8 cellular contexts compared by ENCODE assay signal in the genomic region with DNA sequence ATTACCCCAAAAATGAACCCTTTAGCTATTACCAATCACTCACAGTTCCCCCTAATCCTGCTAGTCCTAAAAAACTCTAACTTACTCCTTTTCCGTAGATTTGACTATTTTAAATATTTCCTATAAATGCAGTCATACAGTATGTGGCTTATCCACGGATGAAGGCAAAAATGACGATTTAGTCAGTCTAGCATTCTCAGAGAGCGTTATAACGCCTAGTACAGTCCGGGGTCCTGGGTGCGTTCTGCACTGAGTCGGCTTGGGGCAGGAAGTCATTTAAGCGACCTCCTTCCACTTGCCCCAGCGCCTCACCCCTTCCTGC. TPM values are rescaled to one million over a fixed set of nuclear protein-coding genes. Genes with fewer than 3 reads are reported as not detected.
DNase-seq lines count a peak whose midpoint lies in the region; ATAC-seq, FAIRE-seq and TF ChIP-seq lines count a peak whose summit lies in the region.

No MANE protein-coding gene starts in this region.

- no peaks in the 10 kb centered on the region for H4K20me1 ChIP-seq in GM12878 (ENCODE audit: control insufficient read depth, insufficient read depth)

- intact Hi-C loops in GM12878 (cut with micrococcal nuclease; ENCODE audit: unreplicated experiment): loop anchor here (1.0 to 10.0 kb wide), 6 partner anchors 45 to 1093 kb away; a partner anchor contains a TSS

- CTCF ChIA-PET in GM12878 (lab: Yijun Ruan, JAX): interaction anchor here (1.0 to 1.5 kb wide), 3 partner anchors 9 to 1089 kb away, joined by 3 to 7 read pairs (median 4); a partner anchor contains a TSS

- TF ChIP-seq CTCF in GM12875 (IDR thresholded peaks at IDR 0.05; ENCODE audit: borderline replicate concordance, insufficient read depth, low read depth, low read length): no peak
- no peak for TF ChIP-seq CTCF in GM12878 (IDR thresholded peaks at IDR 0.05 in 2 of 3, conservative IDR thresholded peaks at IDR 0.05 in 1 of 3; ENCODE audit: control insufficient read depth in 2 of 3, extremely low read depth in 1 of 3, insufficient read depth in 1 of 3, low read depth in 3 of 3, low read length in 3 of 3)

- SMC1A ChIA-PET in GM12878 (lab: Charles Lee; ENCODE audit: uncharacterized antibody, unreplicated experiment): interaction anchor here (0.6 to 1.1 kb wide), 2 partner anchors 292 to 378 kb away, joined by 3 read pairs; no protein-coding TSS in a partner anchor

- in situ Hi-C loops in GM12878 (cut with MboI): no loop called here

- H3K4me3 ChIP-seq in GM12875 (ENCODE audit: low read depth, low read length) (peak overlapping the region; percentile 74), GM12878 (peak overlapping the region; percentile 86), mucosa of rectum (ENCODE audit: low read length in 2 of 2) (peak overlapping the region; percentile 98 to 100)

- TF ChIP-seq EP300 in GM12878 (IDR thresholded peaks at IDR 0.05; ENCODE audit: borderline replicate concordance in 1 of 2, control insufficient read depth in 1 of 2, low read depth in 2 of 2, low read length in 2 of 2): no peak

- RAD21 ChIA-PET in GM12878 (lab: Charles Lee; ENCODE audit: unreplicated experiment): interaction anchor here (1.1 to 1.5 kb wide), 3 partner anchors 153 to 1003 kb away, joined by 3 to 6 read pairs (median 3); a partner anchor contains a TSS

- DNase-seq in GM12878 (ENCODE audit: low read depth, low spot score) (no peak), DMS153 treated with DMSO at 0.1 percent for 48 hours (lab: John Stamatoyannopoulos, UW; ENCODE audit: unreplicated experiment) (no peak), NCI-H82 treated with DMSO at 0.1 percent for 48 hours (lab: John Stamatoyannopoulos, UW; ENCODE audit: unreplicated experiment) (no peak), NCI-H446 treated with DMSO at 0.1 percent for 48 hours (lab: John Stamatoyannopoulos, UW) (no peak), NCI-H187 (lab: John Stamatoyannopoulos, UW) (no peak)

- FAIRE-seq in GM12878 (lab: Jason Lieb, UNC): no peak

- peak overlapping the region; percentile 93 for H3K27ac ChIP-seq in GM12878 (ENCODE audit: control insufficient read depth, insufficient read depth)
- peak overlapping the region; percentile 96 to 97 for H3K27ac ChIP-seq in mucosa of rectum (ENCODE audit: low read depth in 2 of 2, low read length in 2 of 2)

- TF ChIP-seq RAD21 in GM12878 (IDR thresholded peaks at IDR 0.05; ENCODE audit: insufficient read depth, low read depth, low read length): no peak

- no TSS peak for BruUV-seq in GM12878 (replicated peaks; lab: Mats Ljungman, UMichigan)

- ATAC-seq in HG03103 (IDR thresholded peaks at IDR 0.05; ENCODE audit: low read depth, unreplicated experiment): peak; percentile 87
- peak; percentile 95 for ATAC-seq in GM12878

- H3K4me1 ChIP-seq in GM12878 (ENCODE audit: control insufficient read depth, insufficient read depth, low read length) (no peaks in the 10 kb centered on the region; the same call in 1 of the 2 replicates), mucosa of rectum (ENCODE audit: control insufficient read depth in 2 of 2, insufficient read depth in 2 of 2, low read length in 2 of 2) (peaks cover 5 to 6% of the 10 kb centered on the region in 2 donors)

- H3K9me3 ChIP-seq in GM12878 (replicated peaks; ENCODE audit: control insufficient read depth, insufficient read depth, low read length): peaks cover 12% of the 10 kb centered on the region; the same call in 2 of the 3 replicates
- peaks cover 0 to 2% of the 10 kb centered on the region in 2 donors for H3K9me3 ChIP-seq in mucosa of rectum (ENCODE audit: control insufficient read depth in 2 of 2, low read length in 2 of 2)

- no peak for TF ChIP-seq POLR2A in GM12878 (IDR thresholded peaks at IDR 0.05; ENCODE audit: low read depth, low read length)

- peak overlapping the region; percentile 64 for H3K4me2 ChIP-seq in GM12878 (ENCODE audit: control insufficient read depth, insufficient read depth)

- H3K9ac ChIP-seq in GM12878 (ENCODE audit: control insufficient read depth, insufficient read depth, low read length): peak overlapping the region; percentile 87
- peak overlapping the region; percentile 81 to 98 for H3K9ac ChIP-seq in mucosa of rectum (ENCODE audit: low read depth in 1 of 2, low read length in 2 of 2)

- WGBS in GM12878 (ENCODE audit: insufficient coverage, insufficient replicate concordance, low lambda C conversion rate, missing lambda C conversion rate): under 1% methylated on average over 10 of the region's 10 CpGs

- H3K79me2 ChIP-seq in GM12878 (ENCODE audit: control insufficient read depth, insufficient read depth, low read length): peaks cover 11% of the 10 kb centered on the region

- H3K27me3 ChIP-seq in GM12878 (replicated peaks in 1 of 2; ENCODE audit: control insufficient read depth in 2 of 2, insufficient read depth in 2 of 2, low read length in 1 of 2) (no peaks in the 10 kb centered on the region), mucosa of rectum (ENCODE audit: control insufficient read depth in 2 of 2, insufficient read depth in 2 of 2, low read length in 2 of 2) (no peaks in the 10 kb centered on the region)

- H2AFZ ChIP-seq in GM12878 (ENCODE audit: control insufficient read depth, low read depth, low read length): peak overlapping the region; percentile 89

- H3K36me3 ChIP-seq in GM12878 (ENCODE audit: control insufficient read depth in 2 of 2, insufficient read depth in 2 of 2, low read length in 1 of 2) (no peaks in the 10 kb centered on the region; a peak in 1 of 4 replicates), mucosa of rectum (ENCODE audit: control insufficient read depth in 2 of 2, insufficient read depth in 2 of 2, low read length in 2 of 2) (peaks cover 2 to 7% of the 10 kb centered on the region in 2 donors)

- POLR2A ChIA-PET in GM12878 (lab: Charles Lee): interaction anchor here (0.7 to 1.4 kb wide), 4 partner anchors 100 to 1090 kb away, joined by 3 to 5 read pairs (median 4); a partner anchor contains a TSS

TF ChIP-seq in GM12878, 131 proteins besides CTCF, POLR2A, EP300 and RAD21 (continues in another document):
- no peak for TF ChIP-seq SUPT20H (IDR thresholded peaks at IDR 0.05; ENCODE audit: borderline replicate concordance, control insufficient read depth, low read depth, low read length)
- peak; percentile 5; the same call in 1 of the 2 replicates for TF ChIP-seq IRF4 (IDR thresholded peaks at IDR 0.05; ENCODE audit: low read depth, low read length)
- no peak for TF ChIP-seq EZH2 (IDR thresholded peaks at IDR 0.05; ENCODE audit: borderline replicate concordance, control insufficient read depth, low read depth, low read length)

RNA-seq across cellular contexts. Expression of a gene that starts 0.5 kb away (rescaled TPM):
- total RNA-seq in GM12878 (2013; cell fraction: nucleolus; rRNA removed): 31.9 and 32.6 TPM in 2 replicates
- 5.3 and 5.8 TPM in 2 replicates for total RNA-seq in GM12878 (2014; rRNA removed)
- total RNA-seq in GM12878 (2014; rRNA removed; fragmentation: Illumina TruSeq; extraction: Trizol): 6.2 and 6.4 TPM in 2 replicates
- total RNA-seq in GM12878 (2021): 4.0 and 6.0 TPM in 2 replicates
- polyA plus RNA-seq in GM12878 (2011; ENCODE audit: low read depth): 3.4 TPM
- polyA plus RNA-seq in GM12878 (2011; rRNA removed): 9.0 and 14.0 TPM in 2 replicates
- polyA plus RNA-seq in GM12878 (2011; cell fraction: cytosol; rRNA removed): 3.6 and 4.5 TPM in 2 replicates
- 5.6 and 5.9 TPM in 2 replicates for polyA plus RNA-seq in GM12878 (2011; cell fraction: nucleus; rRNA removed)
- 5.3 and 5.7 TPM in 2 replicates for polyA plus RNA-seq in GM12878 (2012)
- polyA plus RNA-seq in GM12878 (2014; fragmentation: Illumina TruSeq; extraction: Trizol): 5.0 and 5.8 TPM in 2 replicates
- polyA plus RNA-seq in GM12878 (2014; fragmentation: Nextera tagmentation; extraction: Ambion mirVana): 1 to 10 TPM; 3.3 to 4.9 TPM
- 3.6 and 3.7 TPM in 2 replicates for polyA plus RNA-seq in GM12878 (2014; rRNA removed)
- polyA plus RNA-seq in GM12878 (2016; fragmentation: Nextera tagmentation; extraction: Ambion mirVana): 1 to 10 TPM; 3.3 to 3.9 TPM
- 8.1 and 10.7 TPM in 2 replicates for polyA minus RNA-seq in GM12878 (2011; rRNA and poly(A)+ RNA removed)
- 1.3 and 5.0 TPM in 2 replicates for polyA minus RNA-seq in GM12878 (2011; cell fraction: cytosol; rRNA and poly(A)+ RNA removed)
- 7.7 and 12.8 TPM in 2 replicates for polyA minus RNA-seq in GM12878 (2011; cell fraction: nucleus; rRNA and poly(A)+ RNA removed)

RNA-seq across cellular contexts. Expression of a gene that starts 7.2 kb away (rescaled TPM):
- total RNA-seq in GM12878 (2013; cell fraction: nucleolus; rRNA removed): 16.5 and 17.3 TPM in 2 replicates
- 2.5 and 4.0 TPM in 2 replicates for total RNA-seq in GM12878 (2014; rRNA removed)
- 2.7 and 3.0 TPM in 2 replicates for total RNA-seq in GM12878 (2014; rRNA removed; fragmentation: Illumina TruSeq; extraction: Trizol)
- 3.1 and 3.8 TPM in 2 replicates for total RNA-seq in GM12878 (2021)
- 1.6 TPM for polyA plus RNA-seq in GM12878 (2011; ENCODE audit: low read depth)
- 6.3 and 6.9 TPM in 2 replicates for polyA plus RNA-seq in GM12878 (2011; rRNA removed)
- polyA plus RNA-seq in GM12878 (2011; cell fraction: cytosol; rRNA removed): 3.8 and 4.3 TPM in 2 replicates
- 3.7 and 5.4 TPM in 2 replicates for polyA plus RNA-seq in GM12878 (2011; cell fraction: nucleus; rRNA removed)
- 2.1 and 2.9 TPM in 2 replicates for polyA plus RNA-seq in GM12878 (2012)
- polyA plus RNA-seq in GM12878 (2014; fragmentation: Illumina TruSeq; extraction: Trizol): 1.6 and 1.7 TPM in 2 replicates
- polyA plus RNA-seq in GM12878 (2014; fragmentation: Nextera tagmentation; extraction: Ambion mirVana): 1 to 10 TPM; 3.9 to 5.4 TPM
- 2.2 and 2.7 TPM in 2 replicates for polyA plus RNA-seq in GM12878 (2014; rRNA removed)
- polyA plus RNA-seq in GM12878 (2016; fragmentation: Nextera tagmentation; extraction: Ambion mirVana): 1 to 10 TPM; 1.9 to 2.3 TPM
- polyA minus RNA-seq in GM12878 (2011; rRNA and poly(A)+ RNA removed): 6.9 and 7.4 TPM in 2 replicates
- 2.7 and 4.5 TPM in 2 replicates for polyA minus RNA-seq in GM12878 (2011; cell fraction: cytosol; rRNA and poly(A)+ RNA removed)
- 3.6 and 7.0 TPM in 2 replicates for polyA minus RNA-seq in GM12878 (2011; cell fraction: nucleus; rRNA and poly(A)+ RNA removed)

RNA-seq across cellular contexts. Expression of a gene that starts 45.0 kb away (rescaled TPM):
- total RNA-seq in GM12878 (2013; cell fraction: nucleolus; rRNA removed): 27.2 and 28.3 TPM in 2 replicates
- total RNA-seq in GM12878 (2014; rRNA removed): 5.7 and 7.3 TPM in 2 replicates
- total RNA-seq in GM12878 (2014; rRNA removed; fragmentation: Illumina TruSeq; extraction: Trizol): 8.3 and 8.8 TPM in 2 replicates
- 6.9 and 8.0 TPM in 2 replicates for total RNA-seq in GM12878 (2021)
- polyA plus RNA-seq in GM12878 (2011; ENCODE audit: low read depth): 17.2 TPM
- 14.9 and 21.1 TPM in 2 replicates for polyA plus RNA-seq in GM12878 (2011; rRNA removed)
- polyA plus RNA-seq in GM12878 (2011; cell fraction: cytosol; rRNA removed): 7.0 and 9.1 TPM in 2 replicates
- 12.0 and 19.2 TPM in 2 replicates for polyA plus RNA-seq in GM12878 (2011; cell fraction: nucleus; rRNA removed)
- polyA plus RNA-seq in GM12878 (2012): 14.3 and 16.3 TPM in 2 replicates
- 10.1 and 11.6 TPM in 2 replicates for polyA plus RNA-seq in GM12878 (2014; fragmentation: Illumina TruSeq; extraction: Trizol)
- 10 to 100 TPM; 36.4 to 38.7 TPM for polyA plus RNA-seq in GM12878 (2014; fragmentation: Nextera tagmentation; extraction: Ambion mirVana)
- polyA plus RNA-seq in GM12878 (2014; rRNA removed): 7.3 and 13.1 TPM in 2 replicates
- 10 to 100 TPM; 17.3 to 17.9 TPM for polyA plus RNA-seq in GM12878 (2016; fragmentation: Nextera tagmentation; extraction: Ambion mirVana)
- 6.5 and 6.6 TPM in 2 replicates for polyA minus RNA-seq in GM12878 (2011; rRNA and poly(A)+ RNA removed)
- polyA minus RNA-seq in GM12878 (2011; cell fraction: cytosol; rRNA and poly(A)+ RNA removed): 1.7 and 1.8 TPM in 2 replicates
- 5.7 and 6.2 TPM in 2 replicates for polyA minus RNA-seq in GM12878 (2011; cell fraction: nucleus; rRNA and poly(A)+ RNA removed)
